In genomic region chr15:36696191-36696590, GRCh38 we compare ENCODE assay signal across 18 cellular contexts.
"Had no signal": no experiment of that assay in that cellular context is flagged by ENCODE, and none has a peak within 500 bp of the region (broad histone marks: within the 10 kb centered on the region; RNA-seq: fewer than 3 reads in every experiment).

No MANE protein-coding gene starts in this region.

- H3K9me3 ChIP-seq: MG63, SJCRH30 had no signal

- ATAC-seq: SK-N-SH treated with all-trans-retinoic acid at 6 μM for 48 hours had no signal

- H3K27ac ChIP-seq: SJCRH30 had no signal

- DNase-seq: Karpas-422, KG1, MG63, NCI-H1092 treated with DMSO at 0.1 percent for 48 hours, NCI-H1417, NCI-H1436 treated with DMSO at 0.1 percent for 48 hours, NCI-H1694, NCI-H1930, NCI-H2081, NCI-H2107, NCI-H2227 treated with DMSO at 0.1 percent for 48 hours, NCI-H524, NCI-H526 treated with DMSO at 0.1 percent for 48 hours, NCI-H748 treated with DMSO at 0.1 percent for 48 hours, RPMI8226, SHP77 treated with DMSO at 0.1 percent for 48 hours, SJCRH30 had no signal

- H3K36me3 ChIP-seq: MG63, SJCRH30 had no signal

- H3K4me3 ChIP-seq: MG63, SJCRH30 had no signal

- H3K27me3 ChIP-seq: MG63, SJCRH30 had no signal

- H3K4me1 ChIP-seq: SJCRH30 had no signal
